In genomic region chr17:4968916-4969550, GRCh38 we compare ENCODE assay signal across 1 cellular context.
TF ChIP-seq lines count a peak whose summit lies in the region.

No MANE protein-coding gene starts in this region.

TF ChIP-seq in K562, 482 proteins besides CTCF, POLR2A, EP300 and RAD21 (continued from another document and continues in another):
- TF ChIP-seq, protein P1, sequence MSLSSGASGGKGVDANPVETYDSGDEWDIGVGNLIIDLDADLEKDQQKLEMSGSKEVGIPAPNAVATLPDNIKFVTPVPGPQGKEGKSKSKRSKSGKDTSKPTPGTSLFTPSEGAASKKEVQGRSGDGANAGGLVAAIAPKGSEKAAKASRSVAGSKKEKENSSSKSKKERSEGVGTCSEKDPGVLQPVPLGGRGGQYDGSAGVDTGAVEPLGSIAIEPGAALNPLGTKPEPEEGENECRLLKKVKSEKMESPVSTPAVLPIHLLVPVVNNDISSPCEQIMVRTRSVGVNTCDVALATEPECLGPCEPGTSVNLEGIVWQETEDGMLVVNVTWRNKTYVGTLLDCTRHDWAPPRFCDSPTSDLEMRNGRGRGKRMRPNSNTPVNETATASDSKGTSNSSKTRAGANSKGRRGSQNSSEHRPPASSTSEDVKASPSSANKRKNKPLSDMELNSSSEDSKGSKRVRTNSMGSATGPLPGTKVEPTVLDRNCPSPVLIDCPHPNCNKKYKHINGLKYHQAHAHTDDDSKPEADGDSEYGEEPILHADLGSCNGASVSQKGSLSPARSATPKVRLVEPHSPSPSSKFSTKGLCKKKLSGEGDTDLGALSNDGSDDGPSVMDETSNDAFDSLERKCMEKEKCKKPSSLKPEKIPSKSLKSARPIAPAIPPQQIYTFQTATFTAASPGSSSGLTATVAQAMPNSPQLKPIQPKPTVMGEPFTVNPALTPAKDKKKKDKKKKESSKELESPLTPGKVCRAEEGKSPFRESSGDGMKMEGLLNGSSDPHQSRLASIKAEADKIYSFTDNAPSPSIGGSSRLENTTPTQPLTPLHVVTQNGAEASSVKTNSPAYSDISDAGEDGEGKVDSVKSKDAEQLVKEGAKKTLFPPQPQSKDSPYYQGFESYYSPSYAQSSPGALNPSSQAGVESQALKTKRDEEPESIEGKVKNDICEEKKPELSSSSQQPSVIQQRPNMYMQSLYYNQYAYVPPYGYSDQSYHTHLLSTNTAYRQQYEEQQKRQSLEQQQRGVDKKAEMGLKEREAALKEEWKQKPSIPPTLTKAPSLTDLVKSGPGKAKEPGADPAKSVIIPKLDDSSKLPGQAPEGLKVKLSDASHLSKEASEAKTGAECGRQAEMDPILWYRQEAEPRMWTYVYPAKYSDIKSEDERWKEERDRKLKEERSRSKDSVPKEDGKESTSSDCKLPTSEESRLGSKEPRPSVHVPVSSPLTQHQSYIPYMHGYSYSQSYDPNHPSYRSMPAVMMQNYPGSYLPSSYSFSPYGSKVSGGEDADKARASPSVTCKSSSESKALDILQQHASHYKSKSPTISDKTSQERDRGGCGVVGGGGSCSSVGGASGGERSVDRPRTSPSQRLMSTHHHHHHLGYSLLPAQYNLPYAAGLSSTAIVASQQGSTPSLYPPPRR (CRISPR knock-in tag; IDR thresholded peaks at IDR 0.05; ENCODE audit: borderline replicate concordance), result no peak
- TF ChIP-seq ZNF644 (tag; IDR thresholded peaks at IDR 0.05; ENCODE audit: low read depth) (0 out of 2 replicates have a peak, but pooled peaks have one; percentile 34), ATF7 (IDR thresholded peaks at IDR 0.05) (peak; percentile 42; the same call in 1 of the 2 replicates), CHCHD3 (CRISPR knock-in tag; IDR thresholded peaks at IDR 0.05) (no peak), BCL6 (CRISPR knock-in tag; IDR thresholded peaks at IDR 0.05) (no peak), RNF2 (IDR thresholded peaks at IDR 0.05) (no peak), POU5F1 (IDR thresholded peaks at IDR 0.05; ENCODE audit: borderline replicate concordance, low read depth, low read length, partially characterized antibody) (no peak), NR4A1 (CRISPR knock-in tag; IDR thresholded peaks at IDR 0.05) (no peak), NR4A1 (tag; IDR thresholded peaks at IDR 0.05) (no peak), MAFK (IDR thresholded peaks at IDR 0.05; ENCODE audit: low read length) (no peak), RHOXF2B (CRISPR knock-in tag; conservative IDR thresholded peaks at IDR 0.05) (no peak), TSC22D4 (tag; IDR thresholded peaks at IDR 0.05) (no peak), USF2 (CRISPR knock-in tag; IDR thresholded peaks at IDR 0.05) (no peak), U2AF1 (optimal IDR thresholded peaks at IDR 0.05; ENCODE audit: low read depth, low read length) (no peak), ZNF263 (CRISPR knock-in tag; IDR thresholded peaks at IDR 0.05; ENCODE audit: borderline replicate concordance) (no peak), SMC3 (conservative IDR thresholded peaks at IDR 0.05; ENCODE audit: insufficient read depth, low read depth, low read length) (no peak), NFATC3 (IDR thresholded peaks at IDR 0.05) (peak; percentile 86), RBM17 (IDR thresholded peaks at IDR 0.05; ENCODE audit: borderline replicate concordance, low read depth, low read length) (no peak), MCM7 (IDR thresholded peaks at IDR 0.05) (no peak), NFYB (IDR thresholded peaks at IDR 0.05; ENCODE audit: extremely low read depth, insufficient read length) (no peak), POLR2H (tag; IDR thresholded peaks at IDR 0.05; ENCODE audit: low read depth) (peak; percentile 49; the same call in 1 of the 2 replicates), SMAD3 (CRISPR knock-in tag; conservative IDR thresholded peaks at IDR 0.05) (no peak), HNRNPK (IDR thresholded peaks at IDR 0.05; ENCODE audit: low read depth, low read length, poor library complexity, severe bottlenecking) (no peak), HNRNPH1 (optimal IDR thresholded peaks at IDR 0.05; ENCODE audit: low read depth, low read length) (no peak), GABPB2 (CRISPR knock-in tag; conservative IDR thresholded peaks at IDR 0.05) (no peak), ZSCAN32 (CRISPR knock-in tag; IDR thresholded peaks at IDR 0.05) (peak; percentile 61; the same call in 1 of the 2 replicates), FOS (IDR thresholded peaks at IDR 0.05; ENCODE audit: extremely low read depth, insufficient read length) (peak; percentile 19), PHB2 (IDR thresholded peaks at IDR 0.05; ENCODE audit: low read depth) (no peak), MEF2A (IDR thresholded peaks at IDR 0.05; ENCODE audit: control insufficient read depth, low read depth, low read length) (no peak), FOXA1 (IDR thresholded peaks at IDR 0.05; ENCODE audit: borderline replicate concordance) (no peak), SETDB1 (IDR thresholded peaks at IDR 0.05; ENCODE audit: low read length) (no peak), SMARCE1 (IDR thresholded peaks at IDR 0.05) (no peak), RBBP5 (IDR thresholded peaks at IDR 0.05; ENCODE audit: borderline replicate concordance, insufficient read depth, low read length, poor library complexity, severe bottlenecking) (no peak), ETV1 (tag; conservative IDR thresholded peaks at IDR 0.05; ENCODE audit: low read depth) (no peak), HNRNPUL1 (IDR thresholded peaks at IDR 0.05; ENCODE audit: low read length) (no peak), HMG20A (CRISPR knock-in tag; conservative IDR thresholded peaks at IDR 0.05) (no peak), ZNF316 (IDR thresholded peaks at IDR 0.05) (no peak), ZNF830 (CRISPR knock-in tag; IDR thresholded peaks at IDR 0.05) (no peak), ZNF133 (CRISPR knock-in tag; IDR thresholded peaks at IDR 0.05) (no peak), ZNF384 (IDR thresholded peaks at IDR 0.05; ENCODE audit: low read depth, low read length) (no peak), IRF2 (CRISPR knock-in tag; IDR thresholded peaks at IDR 0.05) (no peak), ARID2 (IDR thresholded peaks at IDR 0.05) (no peak), CEBPG (CRISPR knock-in tag; IDR thresholded peaks at IDR 0.05) (peak; percentile 94), CEBPG (tag; conservative IDR thresholded peaks at IDR 0.05 in 1 of 2, IDR thresholded peaks at IDR 0.05 in 1 of 2) (peak in 1 of 2 experiments; percentile 94; a peak in 2 of 4 replicates), OTX1 (CRISPR knock-in tag; IDR thresholded peaks at IDR 0.05) (no peak), ZNF589 (CRISPR knock-in tag; IDR thresholded peaks at IDR 0.05; ENCODE audit: low read depth) (no peak), ZNF707 (CRISPR knock-in tag; conservative IDR thresholded peaks at IDR 0.05) (no peak), RBM25 (IDR thresholded peaks at IDR 0.05; ENCODE audit: low read depth, low read length, severe bottlenecking) (no peak)
- TF ChIP-seq, protein P2, sequence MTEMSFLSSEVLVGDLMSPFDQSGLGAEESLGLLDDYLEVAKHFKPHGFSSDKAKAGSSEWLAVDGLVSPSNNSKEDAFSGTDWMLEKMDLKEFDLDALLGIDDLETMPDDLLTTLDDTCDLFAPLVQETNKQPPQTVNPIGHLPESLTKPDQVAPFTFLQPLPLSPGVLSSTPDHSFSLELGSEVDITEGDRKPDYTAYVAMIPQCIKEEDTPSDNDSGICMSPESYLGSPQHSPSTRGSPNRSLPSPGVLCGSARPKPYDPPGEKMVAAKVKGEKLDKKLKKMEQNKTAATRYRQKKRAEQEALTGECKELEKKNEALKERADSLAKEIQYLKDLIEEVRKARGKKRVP (CRISPR knock-in tag; IDR thresholded peaks at IDR 0.05), result peak; percentile 92
- TF ChIP-seq, protein P3, sequence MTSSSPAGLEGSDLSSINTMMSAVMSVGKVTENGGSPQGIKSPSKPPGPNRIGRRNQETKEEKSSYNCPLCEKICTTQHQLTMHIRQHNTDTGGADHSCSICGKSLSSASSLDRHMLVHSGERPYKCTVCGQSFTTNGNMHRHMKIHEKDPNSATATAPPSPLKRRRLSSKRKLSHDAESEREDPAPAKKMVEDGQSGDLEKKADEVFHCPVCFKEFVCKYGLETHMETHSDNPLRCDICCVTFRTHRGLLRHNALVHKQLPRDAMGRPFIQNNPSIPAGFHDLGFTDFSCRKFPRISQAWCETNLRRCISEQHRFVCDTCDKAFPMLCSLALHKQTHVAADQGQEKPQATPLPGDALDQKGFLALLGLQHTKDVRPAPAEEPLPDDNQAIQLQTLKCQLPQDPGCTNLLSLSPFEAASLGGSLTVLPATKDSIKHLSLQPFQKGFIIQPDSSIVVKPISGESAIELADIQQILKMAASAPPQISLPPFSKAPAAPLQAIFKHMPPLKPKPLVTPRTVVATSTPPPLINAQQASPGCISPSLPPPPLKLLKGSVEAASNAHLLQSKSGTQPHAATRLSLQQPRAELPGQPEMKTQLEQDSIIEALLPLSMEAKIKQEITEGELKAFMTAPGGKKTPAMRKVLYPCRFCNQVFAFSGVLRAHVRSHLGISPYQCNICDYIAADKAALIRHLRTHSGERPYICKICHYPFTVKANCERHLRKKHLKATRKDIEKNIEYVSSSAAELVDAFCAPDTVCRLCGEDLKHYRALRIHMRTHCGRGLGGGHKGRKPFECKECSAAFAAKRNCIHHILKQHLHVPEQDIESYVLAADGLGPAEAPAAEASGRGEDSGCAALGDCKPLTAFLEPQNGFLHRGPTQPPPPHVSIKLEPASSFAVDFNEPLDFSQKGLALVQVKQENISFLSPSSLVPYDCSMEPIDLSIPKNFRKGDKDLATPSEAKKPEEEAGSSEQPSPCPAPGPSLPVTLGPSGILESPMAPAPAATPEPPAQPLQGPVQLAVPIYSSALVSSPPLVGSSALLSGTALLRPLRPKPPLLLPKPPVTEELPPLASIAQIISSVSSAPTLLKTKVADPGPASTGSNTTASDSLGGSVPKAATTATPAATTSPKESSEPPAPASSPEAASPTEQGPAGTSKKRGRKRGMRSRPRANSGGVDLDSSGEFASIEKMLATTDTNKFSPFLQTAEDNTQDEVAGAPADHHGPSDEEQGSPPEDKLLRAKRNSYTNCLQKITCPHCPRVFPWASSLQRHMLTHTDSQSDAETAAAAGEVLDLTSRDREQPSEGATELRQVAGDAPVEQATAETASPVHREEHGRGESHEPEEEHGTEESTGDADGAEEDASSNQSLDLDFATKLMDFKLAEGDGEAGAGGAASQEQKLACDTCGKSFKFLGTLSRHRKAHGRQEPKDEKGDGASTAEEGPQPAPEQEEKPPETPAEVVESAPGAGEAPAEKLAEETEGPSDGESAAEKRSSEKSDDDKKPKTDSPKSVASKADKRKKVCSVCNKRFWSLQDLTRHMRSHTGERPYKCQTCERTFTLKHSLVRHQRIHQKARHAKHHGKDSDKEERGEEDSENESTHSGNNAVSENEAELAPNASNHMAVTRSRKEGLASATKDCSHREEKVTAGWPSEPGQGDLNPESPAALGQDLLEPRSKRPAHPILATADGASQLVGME (CRISPR knock-in tag; IDR thresholded peaks at IDR 0.05), result no peak
- TF ChIP-seq, protein P4, sequence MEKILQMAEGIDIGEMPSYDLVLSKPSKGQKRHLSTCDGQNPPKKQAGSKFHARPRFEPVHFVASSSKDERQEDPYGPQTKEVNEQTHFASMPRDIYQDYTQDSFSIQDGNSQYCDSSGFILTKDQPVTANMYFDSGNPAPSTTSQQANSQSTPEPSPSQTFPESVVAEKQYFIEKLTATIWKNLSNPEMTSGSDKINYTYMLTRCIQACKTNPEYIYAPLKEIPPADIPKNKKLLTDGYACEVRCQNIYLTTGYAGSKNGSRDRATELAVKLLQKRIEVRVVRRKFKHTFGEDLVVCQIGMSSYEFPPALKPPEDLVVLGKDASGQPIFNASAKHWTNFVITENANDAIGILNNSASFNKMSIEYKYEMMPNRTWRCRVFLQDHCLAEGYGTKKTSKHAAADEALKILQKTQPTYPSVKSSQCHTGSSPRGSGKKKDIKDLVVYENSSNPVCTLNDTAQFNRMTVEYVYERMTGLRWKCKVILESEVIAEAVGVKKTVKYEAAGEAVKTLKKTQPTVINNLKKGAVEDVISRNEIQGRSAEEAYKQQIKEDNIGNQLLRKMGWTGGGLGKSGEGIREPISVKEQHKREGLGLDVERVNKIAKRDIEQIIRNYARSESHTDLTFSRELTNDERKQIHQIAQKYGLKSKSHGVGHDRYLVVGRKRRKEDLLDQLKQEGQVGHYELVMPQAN (IDR thresholded peaks at IDR 0.05; ENCODE audit: borderline replicate concordance), result no peak
- TF ChIP-seq, protein P5, sequence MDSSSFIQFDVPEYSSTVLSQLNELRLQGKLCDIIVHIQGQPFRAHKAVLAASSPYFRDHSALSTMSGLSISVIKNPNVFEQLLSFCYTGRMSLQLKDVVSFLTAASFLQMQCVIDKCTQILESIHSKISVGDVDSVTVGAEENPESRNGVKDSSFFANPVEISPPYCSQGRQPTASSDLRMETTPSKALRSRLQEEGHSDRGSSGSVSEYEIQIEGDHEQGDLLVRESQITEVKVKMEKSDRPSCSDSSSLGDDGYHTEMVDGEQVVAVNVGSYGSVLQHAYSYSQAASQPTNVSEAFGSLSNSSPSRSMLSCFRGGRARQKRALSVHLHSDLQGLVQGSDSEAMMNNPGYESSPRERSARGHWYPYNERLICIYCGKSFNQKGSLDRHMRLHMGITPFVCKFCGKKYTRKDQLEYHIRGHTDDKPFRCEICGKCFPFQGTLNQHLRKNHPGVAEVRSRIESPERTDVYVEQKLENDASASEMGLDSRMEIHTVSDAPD (CRISPR knock-in tag; IDR thresholded peaks at IDR 0.05), result no peak
- TF ChIP-seq, protein P6, sequence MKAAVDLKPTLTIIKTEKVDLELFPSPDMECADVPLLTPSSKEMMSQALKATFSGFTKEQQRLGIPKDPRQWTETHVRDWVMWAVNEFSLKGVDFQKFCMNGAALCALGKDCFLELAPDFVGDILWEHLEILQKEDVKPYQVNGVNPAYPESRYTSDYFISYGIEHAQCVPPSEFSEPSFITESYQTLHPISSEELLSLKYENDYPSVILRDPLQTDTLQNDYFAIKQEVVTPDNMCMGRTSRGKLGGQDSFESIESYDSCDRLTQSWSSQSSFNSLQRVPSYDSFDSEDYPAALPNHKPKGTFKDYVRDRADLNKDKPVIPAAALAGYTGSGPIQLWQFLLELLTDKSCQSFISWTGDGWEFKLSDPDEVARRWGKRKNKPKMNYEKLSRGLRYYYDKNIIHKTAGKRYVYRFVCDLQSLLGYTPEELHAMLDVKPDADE (conservative IDR thresholded peaks at IDR 0.05; ENCODE audit: control insufficient read depth, low read depth, low read length), result no peak
- TF ChIP-seq, protein P7, sequence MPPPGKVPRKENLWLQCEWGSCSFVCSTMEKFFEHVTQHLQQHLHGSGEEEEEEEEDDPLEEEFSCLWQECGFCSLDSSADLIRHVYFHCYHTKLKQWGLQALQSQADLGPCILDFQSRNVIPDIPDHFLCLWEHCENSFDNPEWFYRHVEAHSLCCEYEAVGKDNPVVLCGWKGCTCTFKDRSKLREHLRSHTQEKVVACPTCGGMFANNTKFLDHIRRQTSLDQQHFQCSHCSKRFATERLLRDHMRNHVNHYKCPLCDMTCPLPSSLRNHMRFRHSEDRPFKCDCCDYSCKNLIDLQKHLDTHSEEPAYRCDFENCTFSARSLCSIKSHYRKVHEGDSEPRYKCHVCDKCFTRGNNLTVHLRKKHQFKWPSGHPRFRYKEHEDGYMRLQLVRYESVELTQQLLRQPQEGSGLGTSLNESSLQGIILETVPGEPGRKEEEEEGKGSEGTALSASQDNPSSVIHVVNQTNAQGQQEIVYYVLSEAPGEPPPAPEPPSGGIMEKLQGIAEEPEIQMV (tag; conservative IDR thresholded peaks at IDR 0.05; ENCODE audit: low read depth), result no peak
